Comparison of ENCODE assay signal across 8 cellular contexts in the genomic region with DNA sequence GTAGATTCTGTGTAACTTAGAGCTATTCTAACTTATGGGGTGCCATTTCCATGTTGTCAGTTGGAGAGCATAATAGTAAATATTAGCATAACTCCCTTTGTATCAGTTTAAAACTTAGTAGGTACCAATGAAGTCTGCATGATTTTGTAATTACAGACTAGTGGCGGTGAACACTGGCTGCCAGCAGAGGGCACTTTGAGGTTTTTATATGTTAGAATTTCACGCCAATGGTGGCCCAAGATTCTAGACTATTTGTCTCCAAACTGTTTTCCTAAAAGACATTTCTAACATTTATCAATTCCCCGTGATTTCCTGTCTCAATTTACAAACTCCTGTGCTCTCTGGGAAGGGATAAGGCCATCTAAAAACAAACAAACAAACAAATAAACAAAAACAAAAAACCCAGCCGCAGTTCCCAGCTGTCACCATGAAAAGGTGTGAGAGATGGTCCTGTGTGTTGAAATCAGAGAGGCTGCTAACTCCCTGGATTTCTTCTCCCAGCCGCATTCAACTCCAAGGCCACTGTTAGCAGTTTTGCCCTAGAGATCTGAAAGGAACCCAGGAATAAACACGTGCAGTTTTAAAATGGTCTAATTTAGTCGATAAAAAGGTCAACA. TPM values are rescaled to one million over a fixed set of nuclear protein-coding genes. Genes with fewer than 3 reads are reported as not detected.
DNase-seq lines count a peak whose midpoint lies in the region; ATAC-seq, FAIRE-seq and TF ChIP-seq lines count a peak whose summit lies in the region.

No MANE protein-coding gene starts in this region.

- H3K27me3 Mint-ChIP-seq in activated naive CD4-positive, alpha-beta T cell treated with anti-CD3 and anti-CD28 coated beads for 36 hours (ENCODE audit: low read depth) = peaks cover 2% of the 10 kb centered on the region
- H3K27me3 Mint-ChIP-seq in activated T-helper 2 cell treated with anti-CD3 and anti-CD28 coated beads, Interferon-gamma antibody, Interleukin-2, Interleukin-4, amounts not matched to agents 10 μg/mL and 5 μg/mL and 100 μg/mL, durations not matched to agents 14 hours and 24 hours and 36 hours (ENCODE audit: low read depth) = peaks cover 14% of the 10 kb centered on the region

- H3K4me1 Mint-ChIP-seq in activated naive CD4-positive, alpha-beta T cell treated with anti-CD3 and anti-CD28 coated beads for 36 hours (ENCODE audit: low read depth) = no peaks in the 10 kb centered on the region
- H3K4me1 Mint-ChIP-seq in activated T-helper 2 cell treated with anti-CD3 and anti-CD28 coated beads, Interferon-gamma antibody, Interleukin-2, Interleukin-4, amounts not matched to agents 10 μg/mL and 5 μg/mL and 100 μg/mL, durations not matched to agents 14 hours and 24 hours and 36 hours (ENCODE audit: low read depth) = peaks cover 11% of the 10 kb centered on the region

- no peaks in the 10 kb centered on the region for H3K36me3 ChIP-seq in thoracic aorta

- H3K9me3 Mint-ChIP-seq in activated naive CD4-positive, alpha-beta T cell treated with anti-CD3 and anti-CD28 coated beads for 36 hours = no peaks in the 10 kb centered on the region
- H3K9me3 Mint-ChIP-seq in activated T-helper 2 cell treated with anti-CD3 and anti-CD28 coated beads, Interferon-gamma antibody, Interleukin-2, Interleukin-4, amounts not matched to agents 10 μg/mL and 5 μg/mL and 100 μg/mL, durations not matched to agents 14 hours and 24 hours and 36 hours = no peaks in the 10 kb centered on the region

- FAIRE-seq in islet of Langerhans (lab: Jason Lieb, UNC) = peak; percentile 72

- intact Hi-C loops in activated naive CD4-positive, alpha-beta T cell treated with anti-CD3 and anti-CD28 coated beads for 36 hours (cut with micrococcal nuclease) = loop anchor here (1.0 to 10.0 kb wide), 5 partner anchors 145 to 1061 kb away; no protein-coding TSS in a partner anchor
- intact Hi-C loops in activated T-helper 2 cell treated with anti-CD3 and anti-CD28 coated beads, Interferon-gamma antibody, Interleukin-2, Interleukin-4, amounts not matched to agents 10 μg/mL and 5 μg/mL and 100 μg/mL, durations not matched to agents 14 hours and 24 hours and 36 hours (cut with micrococcal nuclease) = loop anchor here (1.0 to 5.0 kb wide), 3 partner anchors 49 to 491 kb away; no protein-coding TSS in a partner anchor

- no peaks in the 10 kb centered on the region for H3K27me3 ChIP-seq in thoracic aorta (replicated peaks; ENCODE audit: insufficient read depth)

- ATAC-seq in thoracic aorta (ENCODE audit: insufficient number of reproducible peaks, low FRiP score, low read depth) = no peak

- no peaks in the 10 kb centered on the region for H3K36me3 Mint-ChIP-seq in activated naive CD4-positive, alpha-beta T cell treated with anti-CD3 and anti-CD28 coated beads for 36 hours (ENCODE audit: low read depth)
- H3K36me3 Mint-ChIP-seq in activated T-helper 2 cell treated with anti-CD3 and anti-CD28 coated beads, Interferon-gamma antibody, Interleukin-2, Interleukin-4, amounts not matched to agents 10 μg/mL and 5 μg/mL and 100 μg/mL, durations not matched to agents 14 hours and 24 hours and 36 hours (ENCODE audit: low read depth) = no peaks in the 10 kb centered on the region

- H3K9me3 ChIP-seq in thoracic aorta = no peaks in the 10 kb centered on the region

- H3K27ac Mint-ChIP-seq in activated naive CD4-positive, alpha-beta T cell treated with anti-CD3 and anti-CD28 coated beads for 36 hours = no peak overlapping the region
- H3K27ac Mint-ChIP-seq in activated T-helper 2 cell treated with anti-CD3 and anti-CD28 coated beads, Interferon-gamma antibody, Interleukin-2, Interleukin-4, amounts not matched to agents 10 μg/mL and 5 μg/mL and 100 μg/mL, durations not matched to agents 14 hours and 24 hours and 36 hours = no peak overlapping the region

- DNase-seq in AG09319 (ENCODE audit: extremely low read depth, low read depth) (no peak), GM12865 (ENCODE audit: low read depth) (peak; percentile 56), NCI-H1417 treated with DMSO at 0.1 percent for 48 hours (lab: John Stamatoyannopoulos, UW) (peak; percentile 44), thoracic aorta (ENCODE audit: low spot score) (no peak), amniotic stem cell (lab: John Stamatoyannopoulos, UW) (no peak)
- peak; percentile 55 for DNase-seq in activated naive CD4-positive, alpha-beta T cell treated with anti-CD3 and anti-CD28 coated beads for 36 hours
- no peak for DNase-seq in activated T-helper 2 cell treated with anti-CD3 and anti-CD28 coated beads, Interferon-gamma antibody, Interleukin-2, Interleukin-4, amounts not matched to agents 10 μg/mL and 5 μg/mL and 100 μg/mL, durations not matched to agents 14 hours and 24 hours and 36 hours (ENCODE audit: low spot score)

- H3K4me3 ChIP-seq in GM12865 (ENCODE audit: low read depth, low read length) (no peak overlapping the region), thoracic aorta (no peak overlapping the region)

- no peak overlapping the region for H3K4me3 Mint-ChIP-seq in activated naive CD4-positive, alpha-beta T cell treated with anti-CD3 and anti-CD28 coated beads for 36 hours
- no peak overlapping the region for H3K4me3 Mint-ChIP-seq in activated T-helper 2 cell treated with anti-CD3 and anti-CD28 coated beads, Interferon-gamma antibody, Interleukin-2, Interleukin-4, amounts not matched to agents 10 μg/mL and 5 μg/mL and 100 μg/mL, durations not matched to agents 14 hours and 24 hours and 36 hours (ENCODE audit: low read depth)

- peak; percentile 64 for TF ChIP-seq CTCF in AG09319 (IDR thresholded peaks at IDR 0.05; ENCODE audit: low read depth, low read length)
- TF ChIP-seq CTCF in GM12865 (IDR thresholded peaks at IDR 0.05; ENCODE audit: insufficient read depth, low read depth, low read length, missing control alignments) = peak; percentile 60
- peak; percentile 47 for TF ChIP-seq CTCF in thoracic aorta (IDR thresholded peaks at IDR 0.05)

- CTCF ChIA-PET in activated naive CD4-positive, alpha-beta T cell treated with anti-CD3 and anti-CD28 coated beads for 36 hours (lab: Charles Lee) = interaction anchor here (0.6 to 6.3 kb wide), 15 partner anchors 11 to 555 kb away, joined by 3 to 99 read pairs (median 3); no protein-coding TSS in a partner anchor

- H3K27ac ChIP-seq in thoracic aorta = no peak overlapping the region

- peaks cover 10 to 13% of the 10 kb centered on the region in 2 donors for H3K4me1 ChIP-seq in thoracic aorta (ENCODE audit: control insufficient read depth in 1 of 2, low read depth in 2 of 2)

RNA-seq across cellular contexts. Expression of gene BRMS1L, which starts 57.6 kb away (rescaled TPM):
- total RNA-seq in activated naive CD4-positive, alpha-beta T cell treated with anti-CD3 and anti-CD28 coated beads for 36 hours = 1 to 10 TPM; 4.4 to 5.3 TPM
- 10 to 100 TPM in 1 of 2 donors, 1 to 10 TPM in 1; 5.0 to 12.8 TPM for total RNA-seq in thoracic aorta
- 5.3 and 6.1 TPM in 2 replicates for total RNA-seq in activated T-helper 2 cell treated with anti-CD3 and anti-CD28 coated beads, Interferon-gamma antibody, Interleukin-2, Interleukin-4, amounts not matched to agents 10 μg/mL and 5 μg/mL and 100 μg/mL, durations not matched to agents 14 hours and 24 hours and 36 hours

Comparison
In these comparisons a context has a peak if more than half of its experiments do, and no peak if none do; other contexts are left out.
1. DNase-seq: peak in GM12865 (single experiment), NCI-H1417 treated with DMSO at 0.1 percent for 48 hours (single experiment) and activated naive CD4-positive, alpha-beta T cell treated with anti-CD3 and anti-CD28 coated beads for 36 hours (single experiment); none in AG09319 (single experiment), thoracic aorta (single experiment), amniotic stem cell (single experiment) and activated T-helper 2 cell treated with anti-CD3 and anti-CD28 coated beads, Interferon-gamma antibody, Interleukin-2, Interleukin-4, amounts not matched to agents 10 μg/mL and 5 μg/mL and 100 μg/mL, durations not matched to agents 14 hours and 24 hours and 36 hours (single experiment).
2. Peak in every context shown above with its lines, with median percentiles within 50 percentile points of each other: CTCF ChIP-seq.